ENCODE assay signal across 23 cellular contexts in genomic region chr18:48597110-48597509, GRCh38. TPM values are rescaled to one million over a fixed set of nuclear protein-coding genes. Genes with fewer than 3 reads are reported as not detected.
DNase-seq lines count a peak whose midpoint lies in the region; ATAC-seq and TF ChIP-seq lines count a peak whose summit lies in the region.
"Had no signal": no experiment of that assay in that cellular context is flagged by ENCODE, and none has a peak within 500 bp of the region (broad histone marks: within the 10 kb centered on the region; RNA-seq: fewer than 3 reads in every experiment).

No MANE protein-coding gene starts in this region.

- H3K4me1 Mint-ChIP-seq in activated T-cell treated with anti-CD3 and anti-CD28 coated beads, Interleukin-2, amount 50 U/mL, for 72 hours (ENCODE audit: low read depth), result no peaks in the 10 kb centered on the region
- H3K4me1 Mint-ChIP-seq: CD4-positive, alpha-beta memory T cell had no signal

- peak; percentile 19 for DNase-seq in Right ventricle myocardium superior
- DNase-seq in cardiac septum (ENCODE audit: low spot score), result no peak
- peak; percentile 74 to 87 for DNase-seq in foreskin keratinocyte
- no peak for DNase-seq in left lobe of liver (ENCODE audit: low spot score)
- DNase-seq in activated T-cell treated with anti-CD3 and anti-CD28 coated beads, Interleukin-2, amount 50 U/mL, for 72 hours, result no peak
- no peak for DNase-seq in KG1 (lab: John Stamatoyannopoulos, UW)
- DNase-seq: 8988T; Caco-2; CD4-positive, alpha-beta memory T cell; DND-41; HCEC 1CT; NCI-H1105; NCI-H2029 treated with DMSO at 0.1 percent for 48 hours; NCI-H226; NCI-H524; NCI-H82; SHP77 had no signal

- no peak overlapping the region for H3K27ac Mint-ChIP-seq in activated T-cell treated with anti-CD3 and anti-CD28 coated beads, Interleukin-2, amount 50 U/mL, for 72 hours
- H3K27ac Mint-ChIP-seq: CD4-positive, alpha-beta memory T cell had no signal

- H3K27me3 ChIP-seq in foreskin keratinocyte, result no peaks in the 10 kb centered on the region
- H3K27me3 ChIP-seq: BLaER1 treated with 17β-estradiol and CSF1 and Interleukin-3, amounts not matched to agents 10 nM and 100 nM had no signal

- H3K36me3 Mint-ChIP-seq in activated T-cell treated with anti-CD3 and anti-CD28 coated beads, Interleukin-2, amount 50 U/mL, for 72 hours (ENCODE audit: insufficient read depth in 2 of 2), result no peaks in the 10 kb centered on the region
- H3K36me3 Mint-ChIP-seq: CD4-positive, alpha-beta memory T cell had no signal

- ATAC-seq in Right ventricle myocardium superior (ENCODE audit: poor library complexity), result peak; percentile 34
- peak; percentile 84 for ATAC-seq in foreskin keratinocyte
- peak; percentile 17 for ATAC-seq in left lobe of liver
- no peak for ATAC-seq in GM21576 (IDR thresholded peaks at IDR 0.05; ENCODE audit: unreplicated experiment)
- ATAC-seq in activated T-cell treated with anti-CD3 and anti-CD28 coated beads, Interleukin-2, amount 50 U/mL, for 72 hours (replicated peaks in 1 of 2), result no peak
- no peak for ATAC-seq in HG02840 (IDR thresholded peaks at IDR 0.05; ENCODE audit: low FRiP score, unreplicated experiment)
- ATAC-seq: GM12878 had no signal

- H3K27ac ChIP-seq in foreskin keratinocyte, result no peak overlapping the region
- H3K27ac ChIP-seq: BLaER1 treated with 17β-estradiol and CSF1 and Interleukin-3, amounts not matched to agents 10 nM and 100 nM; HL-60; KMS-11 had no signal

- no peak overlapping the region for H3K4me3 Mint-ChIP-seq in activated T-cell treated with anti-CD3 and anti-CD28 coated beads, Interleukin-2, amount 50 U/mL, for 72 hours
- H3K4me3 Mint-ChIP-seq: CD4-positive, alpha-beta memory T cell had no signal

- intact Hi-C loops in Right ventricle myocardium superior (cut with DNase I), result no loop called here
- intact Hi-C loops in cardiac septum (cut with DNase I), result no loop called here

- TF ChIP-seq CTCF in foreskin keratinocyte (conservative IDR thresholded peaks at IDR 0.05), result no peak

- H3K9me3 Mint-ChIP-seq in activated T-cell treated with anti-CD3 and anti-CD28 coated beads, Interleukin-2, amount 50 U/mL, for 72 hours, result no peaks in the 10 kb centered on the region
- H3K9me3 Mint-ChIP-seq: CD4-positive, alpha-beta memory T cell had no signal

- no peaks in the 10 kb centered on the region for H3K27me3 Mint-ChIP-seq in activated T-cell treated with anti-CD3 and anti-CD28 coated beads, Interleukin-2, amount 50 U/mL, for 72 hours (ENCODE audit: low read depth)
- H3K27me3 Mint-ChIP-seq: CD4-positive, alpha-beta memory T cell had no signal

- H3K4me1 ChIP-seq in foreskin keratinocyte, result peaks cover 10% of the 10 kb centered on the region
- H3K4me1 ChIP-seq: Caco-2 had no signal

RNA-seq across cellular contexts. Expression of gene CTIF, which starts 58.3 kb away (rescaled TPM):
- total RNA-seq in Right ventricle myocardium superior, result 54.5 TPM
- total RNA-seq in cardiac septum, result 84.3 TPM
- 22.3 TPM in 2 replicates for total RNA-seq in foreskin keratinocyte
- 20.8 and 22.1 TPM in 2 replicates for polyA plus RNA-seq in foreskin keratinocyte
- total RNA-seq in left lobe of liver, result 74.4 TPM
- total RNA-seq in activated T-cell treated with anti-CD3 and anti-CD28 coated beads, Interleukin-2, amount 50 U/mL, for 72 hours, result 1 to 10 TPM; 4.6 to 4.7 TPM
- polyA plus RNA-seq: CD4-positive, alpha-beta memory T cell had no signal

Comparison
In these comparisons a context has a peak if more than half of its experiments do, and no peak if none do; other contexts are left out.
1. DNase-seq: peak in Right ventricle myocardium superior (single experiment) and foreskin keratinocyte (2 of 2); none in cardiac septum (single experiment), left lobe of liver (single experiment), activated T-cell treated with anti-CD3 and anti-CD28 coated beads, Interleukin-2, amount 50 U/mL, for 72 hours (0 of 2) and KG1 (single experiment).
2. ATAC-seq: peak in Right ventricle myocardium superior (single experiment), foreskin keratinocyte (single experiment) and left lobe of liver (single experiment); none in GM21576 (single experiment), activated T-cell treated with anti-CD3 and anti-CD28 coated beads, Interleukin-2, amount 50 U/mL, for 72 hours (0 of 2) and HG02840 (single experiment).